Comparison of ENCODE assay signal across 1 cellular context in genomic region chr1:2406451-2407041, GRCh38.
A peak's percentile ranks its signal among the peaks of the same experiment; 100 is the strongest.
TF ChIP-seq lines count a peak whose summit lies in the region.

No MANE protein-coding gene starts in this region.

TF ChIP-seq in HepG2, 621 proteins besides CTCF, POLR2A, EP300 and RAD21:
- TF ChIP-seq ZFP91 (CRISPR knock-in tag; IDR thresholded peaks at IDR 0.05; ENCODE audit: borderline replicate concordance) (peak; percentile 36; the same call in 1 of the 2 replicates), GZF1 (CRISPR knock-in tag; IDR thresholded peaks at IDR 0.05) (no peak), TCF12 (IDR thresholded peaks at IDR 0.05) (no peak), TCF12 (CRISPR knock-in tag; IDR thresholded peaks at IDR 0.05) (no peak), AGO2 (optimal IDR thresholded peaks at IDR 0.05; ENCODE audit: low read depth, low read length) (peak; percentile 95), MLXIP (CRISPR knock-in tag; IDR thresholded peaks at IDR 0.05; ENCODE audit: borderline replicate concordance) (no peak), HNF4G (IDR thresholded peaks at IDR 0.05; ENCODE audit: borderline replicate concordance, low read depth, low read length) (no peak), HNF4G (CRISPR knock-in tag; IDR thresholded peaks at IDR 0.05; ENCODE audit: borderline replicate concordance, low read depth) (no peak), POLR2G (IDR thresholded peaks at IDR 0.05; ENCODE audit: low read depth, low read length) (0 out of 2 replicates have a peak, but pooled peaks have one; percentile 9), ETV5 (CRISPR knock-in tag; IDR thresholded peaks at IDR 0.05; ENCODE audit: borderline replicate concordance) (no peak), RARG (CRISPR knock-in tag; IDR thresholded peaks at IDR 0.05; ENCODE audit: low read depth) (no peak), RBFOX2 (IDR thresholded peaks at IDR 0.05; ENCODE audit: low read depth, low read length) (peak; percentile 60; the same call in 1 of the 2 replicates), NCOA2 (CRISPR knock-in tag; IDR thresholded peaks at IDR 0.05) (no peak), RNF219 (CRISPR knock-in tag; IDR thresholded peaks at IDR 0.05) (no peak)
